In genomic region chr15:70495988-70496387, GRCh38 we compare ENCODE assay signal across 14 cellular contexts.
"Had no signal": no experiment of that assay in that cellular context is flagged by ENCODE, and none has a peak within 500 bp of the region (broad histone marks: within the 10 kb centered on the region; RNA-seq: fewer than 3 reads in every experiment).

No MANE protein-coding gene starts in this region.

- H3K9me3 ChIP-seq: gastrocnemius medialis, heart right ventricle, left ventricle myocardium inferior, ovary, thyroid gland had no signal

- H3K27me3 ChIP-seq: gastrocnemius medialis, heart right ventricle, ovary, thyroid gland had no signal

- H3K27ac ChIP-seq: gastrocnemius medialis, left ventricle myocardium inferior, ovary, thyroid gland had no signal

- H3K27ac Mint-ChIP-seq: activated T-helper 1 cell treated with anti-CD3 and anti-CD28 coated beads, Interleukin-12 subunit alpha, Interleukin-12 subunit beta, Interleukin-2, Interleukin-4 antibody, amounts not matched to agents 30 ng/mL and 10 ng/mL and 1 ng/mL, durations not matched to agents 14 hours and 24 hours and 36 hours; nephron progenitor cell; stimulated activated effector memory CD8-positive, alpha-beta T cell treated with anti-CD3 and anti-CD28 coated beads, Interleukin-12 subunit alpha, Interleukin-12 subunit beta, amount 100 ng/mL, for 72 hours had no signal

- H3K4me3 Mint-ChIP-seq: activated CD4-positive, alpha-beta T cell treated with anti-CD3 and anti-CD28 coated beads, Interleukin-2, amount 10 ng/mL, durations not matched to agents 24 days and 14 days; activated T-helper 1 cell treated with anti-CD3 and anti-CD28 coated beads, Interleukin-12 subunit alpha, Interleukin-12 subunit beta, Interleukin-2, Interleukin-4 antibody, amounts not matched to agents 30 ng/mL and 10 ng/mL and 1 ng/mL, durations not matched to agents 14 hours and 24 hours and 36 hours; memory B cell; nephron progenitor cell; stimulated activated effector memory CD8-positive, alpha-beta T cell treated with anti-CD3 and anti-CD28 coated beads, Interleukin-12 subunit alpha, Interleukin-12 subunit beta, amount 100 ng/mL, for 72 hours; T-cell had no signal

- H3K27me3 Mint-ChIP-seq: memory B cell, T-cell had no signal

- ATAC-seq: gastrocnemius medialis; heart right ventricle; stimulated activated effector memory CD8-positive, alpha-beta T cell treated with anti-CD3 and anti-CD28 coated beads, Interleukin-12 subunit alpha, Interleukin-12 subunit beta, amount 100 ng/mL, for 72 hours; T-cell had no signal

- FAIRE-seq: endothelial cell of umbilical vein had no signal

- H3K4me1 ChIP-seq: gastrocnemius medialis, left ventricle myocardium inferior, thyroid gland had no signal

- H3K36me3 ChIP-seq: gastrocnemius medialis, heart right ventricle, left ventricle myocardium inferior, ovary, thyroid gland had no signal

- H3K4me3 ChIP-seq: gastrocnemius medialis, heart right ventricle, left ventricle myocardium inferior, ovary, thyroid gland had no signal

- DNase-seq: activated CD4-positive, alpha-beta T cell treated with anti-CD3 and anti-CD28 coated beads, Interleukin-2, amount 10 ng/mL, durations not matched to agents 24 days and 14 days; activated naive CD4-positive, alpha-beta T cell; gastrocnemius medialis; heart right ventricle; islet precursor cell; left ventricle myocardium inferior; nephron progenitor cell; ovary; T-cell; thyroid gland had no signal

- H3K36me3 Mint-ChIP-seq: memory B cell, T-cell had no signal

- H3K9me3 Mint-ChIP-seq: activated CD4-positive, alpha-beta T cell treated with anti-CD3 and anti-CD28 coated beads, Interleukin-2, amount 10 ng/mL, durations not matched to agents 24 days and 14 days; activated T-helper 1 cell treated with anti-CD3 and anti-CD28 coated beads, Interleukin-12 subunit alpha, Interleukin-12 subunit beta, Interleukin-2, Interleukin-4 antibody, amounts not matched to agents 30 ng/mL and 10 ng/mL and 1 ng/mL, durations not matched to agents 14 hours and 24 hours and 36 hours; memory B cell; nephron progenitor cell; stimulated activated effector memory CD8-positive, alpha-beta T cell treated with anti-CD3 and anti-CD28 coated beads, Interleukin-12 subunit alpha, Interleukin-12 subunit beta, amount 100 ng/mL, for 72 hours; T-cell had no signal
